ENCODE assay signal across 9 cellular contexts in genomic region chr15:41284425-41285177, GRCh38. TPM values are rescaled to one million over a fixed set of nuclear protein-coding genes. Genes with fewer than 3 reads are reported as not detected.
DNase-seq lines count a peak whose midpoint lies in the region; ATAC-seq and TF ChIP-seq lines count a peak whose summit lies in the region.
"Had no signal": no experiment of that assay in that cellular context is flagged by ENCODE, and none has a peak within 500 bp of the region (broad histone marks: within the 10 kb centered on the region; RNA-seq: fewer than 3 reads in every experiment).

No MANE protein-coding gene starts in this region.

- no peaks in the 10 kb centered on the region for H3K27me3 Mint-ChIP-seq in progenitor cell of endocrine pancreas

- H3K27ac ChIP-seq in HUES48 (ENCODE audit: low read depth, low read length) (peak overlapping the region; percentile 92), heart left ventricle (peak overlapping the region; percentile 83 to 99 (median 94))

- H3K4me1 Mint-ChIP-seq in progenitor cell of endocrine pancreas (ENCODE audit: low read depth) = peaks cover 17% of the 10 kb centered on the region

- H3K27me3 ChIP-seq in HUES48 (ENCODE audit: control insufficient read depth, insufficient read depth, low read length) = no peaks in the 10 kb centered on the region
- no peaks in the 10 kb centered on the region for H3K27me3 ChIP-seq in heart left ventricle

- H3K9me3 ChIP-seq in HUES48 (ENCODE audit: control insufficient read depth, insufficient read depth, low read length) (no peaks in the 10 kb centered on the region), heart left ventricle (no peaks in the 10 kb centered on the region)

- no peak for ATAC-seq in activated naive CD4-positive, alpha-beta T cell treated with anti-CD3 and anti-CD28 coated beads, Interleukin-2, amount 50 U/mL, for 72 hours
- peak in 3 of 4 donors; percentile 14 to 32 (median 15) for ATAC-seq in heart left ventricle
- ATAC-seq in GM18520 (IDR thresholded peaks at IDR 0.05; ENCODE audit: unreplicated experiment) = no peak

- peak overlapping the region; percentile 97 to 99 for H3K27ac Mint-ChIP-seq in activated naive CD4-positive, alpha-beta T cell treated with anti-CD3 and anti-CD28 coated beads, Interleukin-2, amount 50 U/mL, for 72 hours
- H3K27ac Mint-ChIP-seq in progenitor cell of endocrine pancreas = peak overlapping the region; percentile 97

- H3K4me3 ChIP-seq in HUES48 (ENCODE audit: low read depth, low read length) = peak overlapping the region; percentile 88
- peak overlapping the region; percentile 52 to 99 (median 87) for H3K4me3 ChIP-seq in heart left ventricle

- H3K36me3 ChIP-seq in HUES48 (ENCODE audit: control insufficient read depth, insufficient read depth, low read length) = peaks cover 47% of the 10 kb centered on the region
- peaks cover 0 to 53% (median 48%) of the 10 kb centered on the region in 9 donors for H3K36me3 ChIP-seq in heart left ventricle

- H3K4me1 ChIP-seq in HUES48 (ENCODE audit: control insufficient read depth, insufficient read depth, low read length) (peaks cover 4% of the 10 kb centered on the region; the same call in 1 of the 2 replicates), heart left ventricle (peaks cover 3 to 52% (median 31%) of the 10 kb centered on the region in 12 donors)

- peak; percentile 25 for DNase-seq in COLO829 (ENCODE audit: low spot score)
- DNase-seq in activated naive CD4-positive, alpha-beta T cell treated with anti-CD3 and anti-CD28 coated beads, Interleukin-2, amount 50 U/mL, for 72 hours (ENCODE audit: low spot score in 2 of 2) = no peak
- peak in 2 of 5 donors; percentile 21 to 25 for DNase-seq in heart left ventricle
- DNase-seq in progenitor cell of endocrine pancreas (ENCODE audit: low spot score, unreplicated experiment) = no peak
- no peak for DNase-seq in stimulated activated CD4-positive, alpha-beta T cell treated with anti-CD3 and anti-CD28 coated beads, Interleukin-1b, Interleukin-23, amount 100 ng/mL, for 48 hours
- no peak for DNase-seq in NCI-H146 treated with DMSO at 0.1 percent for 48 hours (lab: John Stamatoyannopoulos, UW; ENCODE audit: unreplicated experiment)

- H3K36me3 Mint-ChIP-seq in activated naive CD4-positive, alpha-beta T cell treated with anti-CD3 and anti-CD28 coated beads, Interleukin-2, amount 50 U/mL, for 72 hours = peaks cover 30 to 50% of the 10 kb centered on the region in 2 donors
- peaks cover 25% of the 10 kb centered on the region for H3K36me3 Mint-ChIP-seq in progenitor cell of endocrine pancreas (ENCODE audit: insufficient read depth)

- intact Hi-C loops in heart left ventricle (cut with DNase I) = loop anchor here in 7 of 10 donors (1.0 to 10.0 kb wide), 5 partner anchors 48 to 1240 kb away; partner anchors contain the start of genes CHP1 (in 7 of the 7), EXD1 (in 6 of the 7), NUSAP1 (in 1 of the 7) and OIP5 (in 1 of the 7)

- 1 to 3% (median 2%) methylated on average over 20 of the region's 20 CpGs for WGBS in heart left ventricle, 4 donors

- no peaks in the 10 kb centered on the region for H3K9me3 Mint-ChIP-seq in activated naive CD4-positive, alpha-beta T cell treated with anti-CD3 and anti-CD28 coated beads, Interleukin-2, amount 50 U/mL, for 72 hours
- no peaks in the 10 kb centered on the region for H3K9me3 Mint-ChIP-seq in progenitor cell of endocrine pancreas (ENCODE audit: low read depth)

- TF ChIP-seq CTCF in heart left ventricle (IDR thresholded peaks at IDR 0.05) = no peak
- TF ChIP-seq CTCF in progenitor cell of endocrine pancreas (IDR thresholded peaks at IDR 0.05; ENCODE audit: unreplicated experiment) = no peak

- no peak for TF ChIP-seq POLR2A in heart left ventricle (IDR thresholded peaks at IDR 0.05)

- H3K4me3 Mint-ChIP-seq in progenitor cell of endocrine pancreas (ENCODE audit: low read depth) = peak overlapping the region; percentile 99

- peak overlapping the region; percentile 95 for H3K9ac ChIP-seq in HUES48 (ENCODE audit: low read depth, low read length)

RNA-seq across cellular contexts. Expression of gene OIP5, which starts 47.8 kb away (rescaled TPM):
- total RNA-seq in activated naive CD4-positive, alpha-beta T cell treated with anti-CD3 and anti-CD28 coated beads, Interleukin-2, amount 50 U/mL, for 72 hours = 10 to 100 TPM; 10.5 to 13.1 TPM
- total RNA-seq in heart left ventricle = 1 to 10 TPM in 2 of 9 donors, under 1 TPM in 5, not detected in 2; 0.22 to 1.3 (median 0.72) TPM
- polyA plus RNA-seq in heart left ventricle = under 1 TPM; 0.19 to 0.50 TPM
- 9.5 and 9.7 TPM in 2 replicates for total RNA-seq in progenitor cell of endocrine pancreas

RNA-seq across cellular contexts. Expression of gene NUSAP1, which starts 48.1 kb away (rescaled TPM):
- 100 to 1,000 TPM; 181 to 391 TPM for total RNA-seq in activated naive CD4-positive, alpha-beta T cell treated with anti-CD3 and anti-CD28 coated beads, Interleukin-2, amount 50 U/mL, for 72 hours
- total RNA-seq in heart left ventricle = 10 to 100 TPM in 1 of 9 donors, 1 to 10 TPM in 5, under 1 TPM in 3; 0.50 to 23.1 (median 1.1) TPM
- polyA plus RNA-seq in heart left ventricle = 1 to 10 TPM in 1 of 2 donors, under 1 TPM in 1; 0.23 to 1.2 TPM
- 63.9 and 69.2 TPM in 2 replicates for total RNA-seq in progenitor cell of endocrine pancreas

RNA-seq across cellular contexts. Expression of gene CHP1, which starts 53.5 kb away (rescaled TPM):
- 10 to 100 TPM; 34.2 to 57.2 TPM for total RNA-seq in activated naive CD4-positive, alpha-beta T cell treated with anti-CD3 and anti-CD28 coated beads, Interleukin-2, amount 50 U/mL, for 72 hours
- total RNA-seq in heart left ventricle (100 to 1,000 TPM; 102 to 232 (median 119) TPM), progenitor cell of endocrine pancreas (89.3 and 89.6 TPM in 2 replicates)
- polyA plus RNA-seq in heart left ventricle = 100 to 1,000 TPM in 1 of 2 donors, 10 to 100 TPM in 1; 35.5 to 147 TPM

RNA-seq across cellular contexts. Expression of gene EXD1, which starts 54.0 kb away (rescaled TPM):
- total RNA-seq in activated naive CD4-positive, alpha-beta T cell treated with anti-CD3 and anti-CD28 coated beads, Interleukin-2, amount 50 U/mL, for 72 hours = under 1 TPM in 1 of 2 donors, not detected in 1; 0.32 TPM
- not detected for total RNA-seq in heart left ventricle
- polyA plus RNA-seq in heart left ventricle = not detected
- total RNA-seq in progenitor cell of endocrine pancreas = not detected in 2 replicates
- total RNA-seq: T-helper 2 cell treated with Interferon-gamma antibody and Interleukin-4, amounts not matched to agents 100 ng/mL and 5 ng/mL, for 36 hours had no signal

Comparison
In these comparisons a context has a peak if more than half of its experiments do, and no peak if none do; other contexts are left out.
1. ATAC-seq: peak in heart left ventricle (3 of 4); none in activated naive CD4-positive, alpha-beta T cell treated with anti-CD3 and anti-CD28 coated beads, Interleukin-2, amount 50 U/mL, for 72 hours (0 of 2) and GM18520 (single experiment).